ENCODE assay signal across 9 cellular contexts in genomic region chr7:30764030-30764991, GRCh38. TPM values are rescaled to one million over a fixed set of nuclear protein-coding genes. Genes with fewer than 3 reads are reported as not detected.
DNase-seq lines count a peak whose midpoint lies in the region; ATAC-seq and TF ChIP-seq lines count a peak whose summit lies in the region.
"Had no signal": no experiment of that assay in that cellular context is flagged by ENCODE, and none has a peak within 500 bp of the region (broad histone marks: within the 10 kb centered on the region; RNA-seq: fewer than 3 reads in every experiment).

No MANE protein-coding gene starts in this region.

- no peaks in the 10 kb centered on the region for H3K9me3 ChIP-seq in body of pancreas

- peak overlapping the region in 2 of 4 donors; percentile 15 to 38 for H3K27ac ChIP-seq in body of pancreas

- H3K27me3 Mint-ChIP-seq in osteocyte (ENCODE audit: unreplicated experiment): peaks cover 45% of the 10 kb centered on the region
- H3K27me3 Mint-ChIP-seq in activated T-cell treated with anti-CD3 and anti-CD28 coated beads, Interleukin-2, amount 50 U/mL, for 4 hours (ENCODE audit: low read depth): peaks cover 5% of the 10 kb centered on the region

- intact Hi-C loops in body of pancreas (cut with DNase I): no loop called here

- no peak overlapping the region for H3K4me3 Mint-ChIP-seq in osteocyte (ENCODE audit: unreplicated experiment)
- no peak overlapping the region for H3K4me3 Mint-ChIP-seq in activated T-cell treated with anti-CD3 and anti-CD28 coated beads, Interleukin-2, amount 50 U/mL, for 4 hours

- H3K27me3 ChIP-seq in body of pancreas: no peaks in the 10 kb centered on the region

- peak in 3 of 4 donors; percentile 23 to 52 (median 50) for DNase-seq in body of pancreas
- no peak for DNase-seq in osteocyte (ENCODE audit: extremely low spot score, unreplicated experiment)
- no peak for DNase-seq in activated T-cell treated with anti-CD3 and anti-CD28 coated beads, Interleukin-2, amount 50 U/mL, for 4 hours
- DNase-seq in DMS53 (lab: John Stamatoyannopoulos, UW): no peak
- no peak for DNase-seq in epidermal melanocyte (ENCODE audit: insufficient read length, low spot score)
- no peak for DNase-seq in putamen (ENCODE audit: low spot score)
- DNase-seq: retina had no signal

- no peaks in the 10 kb centered on the region for H3K36me3 Mint-ChIP-seq in osteocyte (ENCODE audit: unreplicated experiment)
- H3K36me3 Mint-ChIP-seq in activated T-cell treated with anti-CD3 and anti-CD28 coated beads, Interleukin-2, amount 50 U/mL, for 4 hours (ENCODE audit: insufficient read depth): no peaks in the 10 kb centered on the region

- WGBS in body of pancreas, 2 donors: 79 to 81% methylated on average over 6 of the region's 6 CpGs

- no peaks in the 10 kb centered on the region for H3K36me3 ChIP-seq in body of pancreas (replicated peaks in 1 of 2; ENCODE audit: insufficient read depth in 1 of 2, low read depth in 2 of 2)

- peaks cover 34% of the 10 kb centered on the region for H3K4me1 Mint-ChIP-seq in osteocyte (ENCODE audit: unreplicated experiment)
- no peaks in the 10 kb centered on the region for H3K4me1 Mint-ChIP-seq in activated T-cell treated with anti-CD3 and anti-CD28 coated beads, Interleukin-2, amount 50 U/mL, for 4 hours (ENCODE audit: low read depth)

- TF ChIP-seq CTCF in body of pancreas (IDR thresholded peaks at IDR 0.05) (no peak), osteocyte (IDR thresholded peaks at IDR 0.05) (no peak)

- TF ChIP-seq POLR2A in body of pancreas (IDR thresholded peaks at IDR 0.05): no peak

- H3K4me3 ChIP-seq in body of pancreas: no peak overlapping the region

- peaks cover 21% of the 10 kb centered on the region for H3K4me1 ChIP-seq in body of pancreas

- peak overlapping the region; percentile 70 for H3K27ac Mint-ChIP-seq in osteocyte (ENCODE audit: unreplicated experiment)

- H3K9me3 Mint-ChIP-seq in osteocyte (ENCODE audit: unreplicated experiment): no peaks in the 10 kb centered on the region
- no peaks in the 10 kb centered on the region for H3K9me3 Mint-ChIP-seq in activated T-cell treated with anti-CD3 and anti-CD28 coated beads, Interleukin-2, amount 50 U/mL, for 4 hours

- ATAC-seq in GM18873 (IDR thresholded peaks at IDR 0.05; ENCODE audit: low FRiP score, unreplicated experiment) (peak; percentile 97), HG02885 (IDR thresholded peaks at IDR 0.05; ENCODE audit: poor library complexity, unreplicated experiment) (peak; percentile 70), body of pancreas (peak; percentile 47)
- ATAC-seq in activated T-cell treated with anti-CD3 and anti-CD28 coated beads, Interleukin-2, amount 50 U/mL, for 4 hours: no peak

RNA-seq across cellular contexts. Expression of gene MINDY4, which starts 6.9 kb away (rescaled TPM):
- 1 to 10 TPM; 7.5 to 8.6 TPM for total RNA-seq in body of pancreas
- 4.4 and 5.3 TPM in 2 replicates for total RNA-seq in osteocyte
- total RNA-seq in activated T-cell treated with anti-CD3 and anti-CD28 coated beads, Interleukin-2, amount 50 U/mL, for 4 hours: 1 to 10 TPM; 1.6 to 2.1 (median 1.7) TPM

RNA-seq across cellular contexts. Expression of gene INMT, which starts 12.4 kb away (rescaled TPM):
- total RNA-seq in body of pancreas: 10 to 100 TPM; 30.4 to 48.1 TPM
- 1.5 and 2.0 TPM in 2 replicates for total RNA-seq in osteocyte
- under 1 TPM; 0.08 to 0.25 (median 0.14) TPM for total RNA-seq in activated T-cell treated with anti-CD3 and anti-CD28 coated beads, Interleukin-2, amount 50 U/mL, for 4 hours

Comparison
In these comparisons a context has a peak if more than half of its experiments do, and no peak if none do; other contexts are left out.
1. ATAC-seq: peak in GM18873 (single experiment), HG02885 (single experiment) and body of pancreas (single experiment); none in activated T-cell treated with anti-CD3 and anti-CD28 coated beads, Interleukin-2, amount 50 U/mL, for 4 hours (0 of 2).
2. DNase-seq: peak in body of pancreas (3 of 4); none in osteocyte (single experiment), activated T-cell treated with anti-CD3 and anti-CD28 coated beads, Interleukin-2, amount 50 U/mL, for 4 hours (single experiment), DMS53 (single experiment), epidermal melanocyte (single experiment) and putamen (single experiment).
3. RNA of gene INMT, which starts 12.4 kb away (total RNA-seq): 30.4 to 48.1 TPM in body of pancreas; 1.5 to 2.0 TPM in osteocyte and 0.08 to 0.25 TPM in activated T-cell treated with anti-CD3 and anti-CD28 coated beads, Interleukin-2, amount 50 U/mL, for 4 hours; every median in the first group is over 10 times any median in the second.